ENCODE assay signal across 21 cellular contexts in the genomic region with DNA sequence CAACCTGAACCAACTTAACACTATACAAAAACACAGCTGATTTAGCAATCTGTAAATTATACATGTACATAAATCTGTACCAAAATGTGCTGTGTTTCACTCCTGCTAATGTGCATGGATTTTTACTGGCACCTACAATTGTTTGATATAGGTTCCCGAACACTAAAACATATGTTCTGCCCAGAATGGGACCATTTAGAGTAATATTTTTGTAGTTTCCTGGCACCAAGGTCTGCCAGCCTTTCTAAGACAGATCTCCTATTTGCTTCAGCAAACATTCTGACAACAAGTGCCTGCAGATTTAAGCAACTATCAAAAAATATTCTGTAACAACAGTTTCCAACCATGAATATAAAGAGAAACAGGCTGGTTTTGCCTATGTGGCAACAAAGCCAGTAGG. TPM values are rescaled to one million over a fixed set of nuclear protein-coding genes. Genes with fewer than 3 reads are reported as not detected.
DNase-seq lines count a peak whose midpoint lies in the region; ATAC-seq, FAIRE-seq and TF ChIP-seq lines count a peak whose summit lies in the region.
"Had no signal": no experiment of that assay in that cellular context is flagged by ENCODE, and none has a peak within 500 bp of the region (broad histone marks: within the 10 kb centered on the region; RNA-seq: fewer than 3 reads in every experiment).

No MANE protein-coding gene starts in this region.

- 77% methylated on average over 1 of the region's 1 CpG for WGBS in A549 (ENCODE audit: missing lambda C conversion rate)
- no CpG with 5 or more reads among the region's 1 CpG for WGBS in trophoblast cell (ENCODE audit: extremely low coverage, insufficient coverage, insufficient read length)

- H3K36me3 ChIP-seq in trophoblast cell (ENCODE audit: control insufficient read depth in 1 of 2, insufficient read depth in 2 of 2, low read length in 2 of 2) = no peaks in the 10 kb centered on the region
- H3K36me3 ChIP-seq: HAP-1 had no signal

- POLR2A ChIA-PET in A549 (lab: Yijun Ruan, JAX) = no interaction called here

- no peak overlapping the region for H3K27ac ChIP-seq in A549
- H3K27ac ChIP-seq in trophoblast cell (ENCODE audit: low read depth, low read length) = no peak overlapping the region

- CTCF ChIA-PET in A549 (lab: Yijun Ruan, JAX) = interaction anchor here (1.1 to 2.8 kb wide), 2 partner anchors 681 to 723 kb away, joined by 4 to 12 read pairs; no protein-coding TSS in a partner anchor

- H4K91ac ChIP-seq in trophoblast cell (ENCODE audit: low read depth, low read length) = no peak overlapping the region

- no peak for ATAC-seq in A549

- in situ Hi-C loops in G401 (cut with HindIII; ENCODE audit: low sequenced_read_pairs) = no loop called here

- no peak overlapping the region for H3K9ac ChIP-seq in trophoblast cell (ENCODE audit: low read length)

- no peak overlapping the region for H3K14ac ChIP-seq in trophoblast cell (ENCODE audit: low read length)

- H3K4me2 ChIP-seq in A549 = no peak overlapping the region
- H3K4me2 ChIP-seq in trophoblast cell (ENCODE audit: low read length) = no peak overlapping the region

- peaks cover 14% of the 10 kb centered on the region for H3K27me3 ChIP-seq in trophoblast cell (ENCODE audit: insufficient read depth, low read length)

- no peak for TF ChIP-seq CTCF in A549 (IDR thresholded peaks at IDR 0.05)

- DNase-seq in A549 (ENCODE audit: low read depth in 1 of 2, low spot score in 1 of 2) (no peak), G401 (ENCODE audit: low spot score) (peak; percentile 64), cerebellar cortex (ENCODE audit: low spot score) (peak; percentile 49), DMS79 treated with DMSO at 0.1 percent for 48 hours (lab: John Stamatoyannopoulos, UW) (no peak), SKM-1 treated with dmso at 0.1 percent for 144 hours (lab: John Stamatoyannopoulos, UW; ENCODE audit: unreplicated experiment) (no peak), trophoblast cell (no peak)
- no peak for DNase-seq in activated CD4-positive, alpha-beta T cell treated with anti-CD3 and anti-CD28 coated beads, Interleukin-2, amount 50 U/mL, for 1 hour
- DNase-seq: 8988T; Calu3; CD4-positive, alpha-beta memory T cell; COR-L47; DMS153; DMS79; GOT3; HFFc6 had no signal

- H2BK120ac ChIP-seq in trophoblast cell (ENCODE audit: insufficient read depth, low read length, poor library complexity) = no peak overlapping the region

- no peak overlapping the region for H2AFZ ChIP-seq in trophoblast cell (ENCODE audit: insufficient read depth, low read length, poor library complexity)

- TF ChIP-seq RAD21 in A549 (conservative IDR thresholded peaks at IDR 0.05 in 1 of 2, IDR thresholded peaks at IDR 0.05 in 1 of 2) = no peak

- no peak overlapping the region for H2BK5ac ChIP-seq in trophoblast cell (ENCODE audit: low read depth, low read length, poor library complexity)

- FAIRE-seq in A549 (lab: Jason Lieb, UNC) = peak; percentile 80
- FAIRE-seq in islet of Langerhans (lab: Jason Lieb, UNC) = peak; percentile 43
- FAIRE-seq: G401.6, GM12892, H54 had no signal

- no peaks in the 10 kb centered on the region for H3K9me3 ChIP-seq in A549
- peaks cover 2% of the 10 kb centered on the region for H3K9me3 ChIP-seq in trophoblast cell (ENCODE audit: insufficient read depth, low read depth, low read length)
- H3K9me3 ChIP-seq: HAP-1 had no signal

- H3K4me1 ChIP-seq in A549 = peaks cover 39% of the 10 kb centered on the region
- peaks cover 5 to 6% of the 10 kb centered on the region in 2 experiments for H3K4me1 ChIP-seq in trophoblast cell (ENCODE audit: control insufficient read depth in 1 of 2, insufficient read depth in 2 of 2, low read length in 2 of 2)
- H3K4me1 ChIP-seq: HAP-1 had no signal

- no peaks in the 10 kb centered on the region for H3K79me1 ChIP-seq in trophoblast cell (ENCODE audit: low read length)

- H3K18ac ChIP-seq in trophoblast cell (ENCODE audit: low read length) = no peak overlapping the region

- H3K4ac ChIP-seq in trophoblast cell (ENCODE audit: low read depth, low read length) = no peak overlapping the region

- H3K79me2 ChIP-seq in trophoblast cell (ENCODE audit: control insufficient read depth, insufficient read depth, low read length, poor library complexity) = no peaks in the 10 kb centered on the region

- TF ChIP-seq POLR2A in A549 (IDR thresholded peaks at IDR 0.05; ENCODE audit: low read length) = no peak

- no peak overlapping the region for H2AK5ac ChIP-seq in trophoblast cell (ENCODE audit: low read length)

- H3K4me3 ChIP-seq in A549 = no peak overlapping the region
- H3K4me3 ChIP-seq in trophoblast cell (ENCODE audit: low read depth, low read length) = no peak overlapping the region
- H3K4me3 ChIP-seq: HAP-1 had no signal

- H4K8ac ChIP-seq in trophoblast cell (ENCODE audit: low read depth, low read length) = no peak overlapping the region

- H3K23ac ChIP-seq in trophoblast cell (ENCODE audit: low read length) = no peak overlapping the region

- no peak for TF ChIP-seq EP300 in A549 (IDR thresholded peaks at IDR 0.05)

- no peak overlapping the region for H4K12ac ChIP-seq in trophoblast cell (ENCODE audit: low read depth, low read length)

- no peak overlapping the region for H2BK12ac ChIP-seq in trophoblast cell (ENCODE audit: low read length)

TF ChIP-seq in A549, 52 proteins besides CTCF, POLR2A, EP300 and RAD21:
- no peak for TF ChIP-seq JUNB (IDR thresholded peaks at IDR 0.05)
- no peak for TF ChIP-seq RARB (CRISPR knock-in tag; IDR thresholded peaks at IDR 0.05)
- TF ChIP-seq POLR2AphosphoS2 (conservative IDR thresholded peaks at IDR 0.05; ENCODE audit: low read length) = no peak
- TF ChIP-seq, protein P1, sequence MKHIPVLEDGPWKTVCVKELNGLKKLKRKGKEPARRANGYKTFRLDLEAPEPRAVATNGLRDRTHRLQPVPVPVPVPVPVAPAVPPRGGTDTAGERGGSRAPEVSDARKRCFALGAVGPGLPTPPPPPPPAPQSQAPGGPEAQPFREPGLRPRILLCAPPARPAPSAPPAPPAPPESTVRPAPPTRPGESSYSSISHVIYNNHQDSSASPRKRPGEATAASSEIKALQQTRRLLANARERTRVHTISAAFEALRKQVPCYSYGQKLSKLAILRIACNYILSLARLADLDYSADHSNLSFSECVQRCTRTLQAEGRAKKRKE (CRISPR knock-in tag; IDR thresholded peaks at IDR 0.05; ENCODE audit: low read depth) = no peak
- TF ChIP-seq MAX (IDR thresholded peaks at IDR 0.05) = no peak
- TF ChIP-seq, protein P2, sequence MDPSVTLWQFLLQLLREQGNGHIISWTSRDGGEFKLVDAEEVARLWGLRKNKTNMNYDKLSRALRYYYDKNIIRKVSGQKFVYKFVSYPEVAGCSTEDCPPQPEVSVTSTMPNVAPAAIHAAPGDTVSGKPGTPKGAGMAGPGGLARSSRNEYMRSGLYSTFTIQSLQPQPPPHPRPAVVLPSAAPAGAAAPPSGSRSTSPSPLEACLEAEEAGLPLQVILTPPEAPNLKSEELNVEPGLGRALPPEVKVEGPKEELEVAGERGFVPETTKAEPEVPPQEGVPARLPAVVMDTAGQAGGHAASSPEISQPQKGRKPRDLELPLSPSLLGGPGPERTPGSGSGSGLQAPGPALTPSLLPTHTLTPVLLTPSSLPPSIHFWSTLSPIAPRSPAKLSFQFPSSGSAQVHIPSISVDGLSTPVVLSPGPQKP (IDR thresholded peaks at IDR 0.05; ENCODE audit: low read depth, low read length) = no peak
- no peak for TF ChIP-seq SREBF2 (IDR thresholded peaks at IDR 0.05)
- TF ChIP-seq BHLHE40 (IDR thresholded peaks at IDR 0.05; ENCODE audit: low read depth, low read length) = no peak
- TF ChIP-seq HEYL (CRISPR knock-in tag; IDR thresholded peaks at IDR 0.05) = no peak
- no peak for TF ChIP-seq JUN (IDR thresholded peaks at IDR 0.05)
- no peak for TF ChIP-seq HOXB5 (CRISPR knock-in tag; IDR thresholded peaks at IDR 0.05)
- no peak for TF ChIP-seq KDM1A (IDR thresholded peaks at IDR 0.05; ENCODE audit: low read depth)
- no peak for TF ChIP-seq CBX8 (IDR thresholded peaks at IDR 0.05)
- TF ChIP-seq, protein P3, sequence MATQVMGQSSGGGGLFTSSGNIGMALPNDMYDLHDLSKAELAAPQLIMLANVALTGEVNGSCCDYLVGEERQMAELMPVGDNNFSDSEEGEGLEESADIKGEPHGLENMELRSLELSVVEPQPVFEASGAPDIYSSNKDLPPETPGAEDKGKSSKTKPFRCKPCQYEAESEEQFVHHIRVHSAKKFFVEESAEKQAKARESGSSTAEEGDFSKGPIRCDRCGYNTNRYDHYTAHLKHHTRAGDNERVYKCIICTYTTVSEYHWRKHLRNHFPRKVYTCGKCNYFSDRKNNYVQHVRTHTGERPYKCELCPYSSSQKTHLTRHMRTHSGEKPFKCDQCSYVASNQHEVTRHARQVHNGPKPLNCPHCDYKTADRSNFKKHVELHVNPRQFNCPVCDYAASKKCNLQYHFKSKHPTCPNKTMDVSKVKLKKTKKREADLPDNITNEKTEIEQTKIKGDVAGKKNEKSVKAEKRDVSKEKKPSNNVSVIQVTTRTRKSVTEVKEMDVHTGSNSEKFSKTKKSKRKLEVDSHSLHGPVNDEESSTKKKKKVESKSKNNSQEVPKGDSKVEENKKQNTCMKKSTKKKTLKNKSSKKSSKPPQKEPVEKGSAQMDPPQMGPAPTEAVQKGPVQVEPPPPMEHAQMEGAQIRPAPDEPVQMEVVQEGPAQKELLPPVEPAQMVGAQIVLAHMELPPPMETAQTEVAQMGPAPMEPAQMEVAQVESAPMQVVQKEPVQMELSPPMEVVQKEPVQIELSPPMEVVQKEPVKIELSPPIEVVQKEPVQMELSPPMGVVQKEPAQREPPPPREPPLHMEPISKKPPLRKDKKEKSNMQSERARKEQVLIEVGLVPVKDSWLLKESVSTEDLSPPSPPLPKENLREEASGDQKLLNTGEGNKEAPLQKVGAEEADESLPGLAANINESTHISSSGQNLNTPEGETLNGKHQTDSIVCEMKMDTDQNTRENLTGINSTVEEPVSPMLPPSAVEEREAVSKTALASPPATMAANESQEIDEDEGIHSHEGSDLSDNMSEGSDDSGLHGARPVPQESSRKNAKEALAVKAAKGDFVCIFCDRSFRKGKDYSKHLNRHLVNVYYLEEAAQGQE (IDR thresholded peaks at IDR 0.05) = no peak
- TF ChIP-seq MYC (IDR thresholded peaks at IDR 0.05; ENCODE audit: borderline replicate concordance, low read length) = no peak

RNA-seq across cellular contexts. Expression of gene KCNH1, which starts 4.2 kb away (rescaled TPM):
- polyA plus RNA-seq in A549 (2011; rRNA removed) (7.9 and 8.4 TPM in 2 replicates), A549 (2017; fragmentation: RNase III; extraction: RNeasy Plus Mini Kit Qiagen cat#74134 plus additional on column Dnase treatment) (5.1 to 5.7 TPM (median 5.3 TPM) in 3 replicates)
- 2.8 and 3.3 TPM in 2 replicates for polyA plus RNA-seq in A549 (2012; cell fraction: cytosol; rRNA removed)
- 3.9 and 6.5 TPM in 2 replicates for polyA plus RNA-seq in A549 (2012; cell fraction: nucleus; rRNA removed)
- polyA minus RNA-seq in A549 (2011; rRNA and poly(A)+ RNA removed) = 34.5 and 45.6 TPM in 2 replicates
- total RNA-seq in G401 (2014; rRNA removed; shearing (Covaris generic)) = 0.14 and 2.0 TPM in 2 replicates
- polyA plus RNA-seq in trophoblast cell (2013) = 0.38 and 0.40 TPM in 2 replicates
- total RNA-seq: A673; Calu3; CD4-positive, alpha-beta memory T cell had no signal
- polyA plus RNA-seq: CD4-positive, alpha-beta memory T cell had no signal

Comparison
In these comparisons a context has a peak if more than half of its experiments do, and no peak if none do; other contexts are left out.
1. DNase-seq: peak in G401 (single experiment) and cerebellar cortex (single experiment); none in A549 (0 of 2), activated CD4-positive, alpha-beta T cell treated with anti-CD3 and anti-CD28 coated beads, Interleukin-2, amount 50 U/mL, for 1 hour (single experiment), DMS79 treated with DMSO at 0.1 percent for 48 hours (single experiment), SKM-1 treated with dmso at 0.1 percent for 144 hours (single experiment) and trophoblast cell (0 of 2).